In genomic region chr1:110034451-110035235, GRCh38 we compare ENCODE assay signal across 8 cellular contexts. TPM values are rescaled to one million over a fixed set of nuclear protein-coding genes. Genes with fewer than 3 reads are reported as not detected.
DNase-seq lines count a peak whose midpoint lies in the region; ATAC-seq and TF ChIP-seq lines count a peak whose summit lies in the region.

STRIP1 (plus strand) TSS chr1:110034624; CDS start chr1:110034638, 14 bp downstream.

- peaks cover 8% of the 10 kb centered on the region for H3K36me3 ChIP-seq in fibroblast of lung (ENCODE audit: control insufficient read depth, insufficient read depth, low read length)

- H3K27me3 Mint-ChIP-seq in activated T-helper 1 cell treated with anti-CD3 and anti-CD28 coated beads, Interleukin-12 subunit alpha, Interleukin-12 subunit beta, Interleukin-2, Interleukin-4 antibody, amounts not matched to agents 30 ng/mL and 10 ng/mL and 1 ng/mL, durations not matched to agents 14 hours and 24 hours and 36 hours (ENCODE audit: insufficient read depth), result no peaks in the 10 kb centered on the region
- H3K27me3 Mint-ChIP-seq in naive thymus-derived CD8-positive, alpha-beta T cell, result no peaks in the 10 kb centered on the region

- H3K27me3 ChIP-seq in fibroblast of lung (ENCODE audit: control insufficient read depth, insufficient read depth, low read length), result no peaks in the 10 kb centered on the region

- peaks cover 2% of the 10 kb centered on the region for H3K4me1 ChIP-seq in fibroblast of lung (ENCODE audit: control insufficient read depth, extremely low read depth, insufficient read depth, low read length)

- H3K9me3 ChIP-seq in fibroblast of lung (ENCODE audit: control insufficient read depth, insufficient read depth, low read depth, low read length), result no peaks in the 10 kb centered on the region

- no peaks in the 10 kb centered on the region for H3K9me3 Mint-ChIP-seq in activated T-helper 1 cell treated with anti-CD3 and anti-CD28 coated beads, Interleukin-12 subunit alpha, Interleukin-12 subunit beta, Interleukin-2, Interleukin-4 antibody, amounts not matched to agents 30 ng/mL and 10 ng/mL and 1 ng/mL, durations not matched to agents 14 hours and 24 hours and 36 hours
- H3K9me3 Mint-ChIP-seq in naive thymus-derived CD8-positive, alpha-beta T cell, result no peaks in the 10 kb centered on the region

- no peak for TF ChIP-seq CTCF in fibroblast of lung (conservative IDR thresholded peaks at IDR 0.05 in 1 of 2, IDR thresholded peaks at IDR 0.05 in 1 of 2; ENCODE audit: low read depth in 1 of 2, low read length in 2 of 2)

- POLR2A ChIA-PET in naive thymus-derived CD8-positive, alpha-beta T cell (lab: Charles Lee), result interaction anchor here (0.5 to 2.5 kb wide), 13 partner anchors 9 to 609 kb away, joined by 3 to 31 read pairs (median 4); partner anchors contain the start of genes AHCYL1, GNAI3 and RBM15

- intact Hi-C loops in activated T-helper 1 cell treated with anti-CD3 and anti-CD28 coated beads, Interleukin-12 subunit alpha, Interleukin-12 subunit beta, Interleukin-2, Interleukin-4 antibody, amounts not matched to agents 30 ng/mL and 10 ng/mL and 1 ng/mL, durations not matched to agents 14 hours and 24 hours and 36 hours (cut with micrococcal nuclease), result loop anchor here (1.0 to 10.0 kb wide), 12 partner anchors 23 to 1414 kb away; partner anchors contain the start of genes AHCYL1, ATP5PB, ATXN7L2 and GNAI3

- DNase-seq in DMS79 treated with DMSO at 0.1 percent for 48 hours (lab: John Stamatoyannopoulos, UW) (peak; percentile 97), Kasumi-1 (lab: John Stamatoyannopoulos, UW) (peak; percentile 98), RPMI7951 (ENCODE audit: low read depth) (peak; percentile 98), fibroblast of lung (ENCODE audit: low read depth in 2 of 2) (peak; percentile 94 to 98)
- peak; percentile 91 for DNase-seq in activated T-helper 1 cell treated with anti-CD3 and anti-CD28 coated beads, Interleukin-12 subunit alpha, Interleukin-12 subunit beta, Interleukin-2, Interleukin-4 antibody, amounts not matched to agents 30 ng/mL and 10 ng/mL and 1 ng/mL, durations not matched to agents 14 hours and 24 hours and 36 hours (ENCODE audit: low spot score)
- peak; percentile 83 to 97 (median 93) for DNase-seq in naive thymus-derived CD8-positive, alpha-beta T cell
- peak; percentile 84 to 95 (median 92) for DNase-seq in stimulated activated naive CD4-positive, alpha-beta T cell (lab: John Stamatoyannopoulos, UW)

- H3K9ac ChIP-seq in fibroblast of lung (ENCODE audit: insufficient read depth, low read length), result peak within 1 kb of the TSS; percentile 95

- peaks cover 16% of the 10 kb centered on the region for H3K36me3 Mint-ChIP-seq in activated T-helper 1 cell treated with anti-CD3 and anti-CD28 coated beads, Interleukin-12 subunit alpha, Interleukin-12 subunit beta, Interleukin-2, Interleukin-4 antibody, amounts not matched to agents 30 ng/mL and 10 ng/mL and 1 ng/mL, durations not matched to agents 14 hours and 24 hours and 36 hours (ENCODE audit: low read depth)
- H3K36me3 Mint-ChIP-seq in naive thymus-derived CD8-positive, alpha-beta T cell, result peaks cover 0 to 19% (median 12%) of the 10 kb centered on the region in 3 donors

- H4K20me1 ChIP-seq in fibroblast of lung (ENCODE audit: control insufficient read depth, extremely low read depth, insufficient read depth, low read length), result no peaks in the 10 kb centered on the region

- H3K27ac Mint-ChIP-seq in activated T-helper 1 cell treated with anti-CD3 and anti-CD28 coated beads, Interleukin-12 subunit alpha, Interleukin-12 subunit beta, Interleukin-2, Interleukin-4 antibody, amounts not matched to agents 30 ng/mL and 10 ng/mL and 1 ng/mL, durations not matched to agents 14 hours and 24 hours and 36 hours, result peak within 1 kb of the TSS; percentile 85
- H3K27ac Mint-ChIP-seq in naive thymus-derived CD8-positive, alpha-beta T cell, result peak within 1 kb of the TSS; percentile 88 to 98 (median 97)

- peaks cover 54% of the 10 kb centered on the region for H3K4me1 Mint-ChIP-seq in activated T-helper 1 cell treated with anti-CD3 and anti-CD28 coated beads, Interleukin-12 subunit alpha, Interleukin-12 subunit beta, Interleukin-2, Interleukin-4 antibody, amounts not matched to agents 30 ng/mL and 10 ng/mL and 1 ng/mL, durations not matched to agents 14 hours and 24 hours and 36 hours (ENCODE audit: low read depth)
- peaks cover 11 to 61% (median 41%) of the 10 kb centered on the region in 4 donors for H3K4me1 Mint-ChIP-seq in naive thymus-derived CD8-positive, alpha-beta T cell

- H3K4me2 ChIP-seq in fibroblast of lung (ENCODE audit: extremely low read depth, insufficient read depth, low read length), result peak within 1 kb of the TSS; percentile 98

- ATAC-seq in GM21825 (IDR thresholded peaks at IDR 0.05; ENCODE audit: unreplicated experiment), result peak; percentile 89
- ATAC-seq in naive thymus-derived CD8-positive, alpha-beta T cell, result peak; percentile 94 to 96

- peak within 1 kb of the TSS; percentile 95 for H3K4me3 Mint-ChIP-seq in activated T-helper 1 cell treated with anti-CD3 and anti-CD28 coated beads, Interleukin-12 subunit alpha, Interleukin-12 subunit beta, Interleukin-2, Interleukin-4 antibody, amounts not matched to agents 30 ng/mL and 10 ng/mL and 1 ng/mL, durations not matched to agents 14 hours and 24 hours and 36 hours
- H3K4me3 Mint-ChIP-seq in naive thymus-derived CD8-positive, alpha-beta T cell, result peak within 1 kb of the TSS; percentile 77 to 98 (median 96)

- H2AFZ ChIP-seq in fibroblast of lung (ENCODE audit: low read length), result peak within 1 kb of the TSS; percentile 93

- peak within 1 kb of the TSS; percentile 87 to 97 (median 91) for H3K4me3 ChIP-seq in fibroblast of lung (replicated peaks in 1 of 4; ENCODE audit: control extremely low read depth in 1 of 4, insufficient read depth in 1 of 4, low read depth in 3 of 4, low read length in 4 of 4)

- peaks cover 24% of the 10 kb centered on the region for H3K79me2 ChIP-seq in fibroblast of lung (ENCODE audit: control insufficient read depth, insufficient read depth, low read length)

- H3K27ac ChIP-seq in fibroblast of lung (ENCODE audit: insufficient read depth, low read length), result peak within 1 kb of the TSS; percentile 85

RNA-seq across cellular contexts. Expression of gene STRIP1, which starts in this region (rescaled TPM):
- 25.7 and 27.6 TPM in 2 replicates for total RNA-seq in RPMI7951 (2014; rRNA removed; shearing (Covaris generic))
- total RNA-seq in activated T-helper 1 cell treated with anti-CD3 and anti-CD28 coated beads, Interleukin-12 subunit alpha, Interleukin-12 subunit beta, Interleukin-2, Interleukin-4 antibody, amounts not matched to agents 30 ng/mL and 10 ng/mL and 1 ng/mL, durations not matched to agents 14 hours and 24 hours and 36 hours, result 41.5 and 43.7 TPM in 2 replicates
- total RNA-seq in fibroblast of lung, result 41.9 and 43.8 TPM in 2 replicates
- 17.2 and 27.0 TPM in 2 replicates for polyA plus RNA-seq in fibroblast of lung
- polyA plus RNA-seq in fibroblast of lung (2012), result 12.2 and 18.5 TPM in 2 replicates
- polyA minus RNA-seq in fibroblast of lung (ENCODE audit: low replicate concordance), result 24.0 and 28.1 TPM in 2 replicates
- 10 to 100 TPM; 75.7 to 86.5 TPM for total RNA-seq in naive thymus-derived CD8-positive, alpha-beta T cell
- polyA plus RNA-seq in naive thymus-derived CD8-positive, alpha-beta T cell, result 10 to 100 TPM; 17.8 to 26.8 (median 18.7) TPM

Comparison
In these comparisons a context has a peak if more than half of its experiments do, and no peak if none do; other contexts are left out.
1. Peak in every context shown above with its lines: DNase-seq, ATAC-seq, H3K4me3 ChIP-seq and H3K27ac ChIP-seq.